Comparison of ENCODE assay signal across 2 cellular contexts in the genomic region with DNA sequence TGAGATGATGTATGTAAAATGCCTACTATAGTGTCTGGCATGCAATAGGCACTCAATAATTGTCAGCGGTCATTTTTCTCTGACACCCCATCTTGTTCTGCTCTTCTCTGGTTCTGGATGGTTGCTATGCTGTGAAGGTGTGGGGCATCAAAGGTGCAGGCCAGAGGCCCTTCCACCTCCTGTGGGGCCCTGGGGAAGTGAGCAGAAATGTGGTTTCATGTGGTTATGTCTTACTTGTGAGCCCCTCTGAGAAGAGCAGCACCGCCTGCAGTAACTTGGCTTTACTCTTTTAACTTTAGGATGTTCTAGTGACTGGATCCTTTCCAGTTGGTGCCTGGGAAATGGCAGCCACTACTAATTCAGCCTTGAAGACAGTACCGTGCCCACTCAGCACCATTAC. TPM values are rescaled to one million over a fixed set of nuclear protein-coding genes. Genes with fewer than 3 reads are reported as not detected.
"Had no signal": no experiment of that assay in that cellular context is flagged by ENCODE, and none has a peak within 500 bp of the region (broad histone marks: within the 10 kb centered on the region; RNA-seq: fewer than 3 reads in every experiment).

No MANE protein-coding gene starts in this region.

RNA-seq across cellular contexts. Expression of gene KCNJ12, which starts 32.1 kb away (rescaled TPM):
- total RNA-seq: RPMI7951, SJSA1 had no signal
